In the genomic region with DNA sequence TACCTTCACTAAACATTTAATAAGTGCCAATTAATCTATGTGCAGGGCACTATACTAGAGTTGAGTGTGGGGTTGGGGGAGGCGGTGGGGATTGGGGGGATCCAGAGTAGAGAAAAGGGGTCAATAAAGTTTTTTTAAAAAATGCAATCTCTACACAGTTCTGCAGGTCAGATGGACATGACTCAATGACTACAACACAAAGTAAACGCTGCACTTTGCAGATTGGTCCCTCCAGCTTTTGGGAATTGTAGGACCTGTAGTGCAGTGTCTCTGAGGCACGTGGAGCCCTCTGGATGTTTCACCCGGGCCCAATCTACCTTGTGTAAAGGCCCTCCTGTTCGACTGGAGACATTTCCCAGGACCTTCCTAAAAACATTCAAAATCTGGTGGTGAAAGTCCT, we compare ENCODE assay signal across 16 cellular contexts.
DNase-seq lines count a peak whose midpoint lies in the region; ATAC-seq lines count a peak whose summit lies in the region.
"Had no signal": no experiment of that assay in that cellular context is flagged by ENCODE, and none has a peak within 500 bp of the region (broad histone marks: within the 10 kb centered on the region; RNA-seq: fewer than 3 reads in every experiment).

No MANE protein-coding gene starts in this region.

- no peak for ATAC-seq in HG03469 (IDR thresholded peaks at IDR 0.05; ENCODE audit: unreplicated experiment)
- ATAC-seq: A549; CD8-positive, alpha-beta T cell; HCT116 had no signal

- H3K4me1 ChIP-seq in ES-I3 (ENCODE audit: insufficient read depth, low read length) (peaks cover 81% of the 10 kb centered on the region), HUES48 (ENCODE audit: control insufficient read depth, insufficient read depth, low read length) (peaks cover 97% of the 10 kb centered on the region)
- H3K4me1 ChIP-seq: A549 had no signal

- peak; percentile 58 for DNase-seq in islet precursor cell
- DNase-seq in NCI-H510A (lab: John Stamatoyannopoulos, UW), result no peak
- no peak for DNase-seq in NCI-H1105 treated with DMSO at 0.1 percent for 48 hours (lab: John Stamatoyannopoulos, UW)
- DNase-seq: BE2C; CD8-positive, alpha-beta T cell; COR-L47; DMS79; IMR-90; KBM-7 had no signal

- H3K9ac ChIP-seq in ES-I3 (ENCODE audit: low read depth, low read length) (peak overlapping the region; percentile 11; the same call in 1 of the 2 replicates), HUES48 (ENCODE audit: low read depth, low read length) (no peak overlapping the region)

- H3K27ac ChIP-seq in HUES48 (ENCODE audit: low read depth, low read length), result peak overlapping the region; percentile 45
- H3K27ac ChIP-seq: A549, C4-2B, HL-60 had no signal

- H3K4me3 ChIP-seq in HUES48 (ENCODE audit: low read depth, low read length), result no peak overlapping the region
- H3K4me3 ChIP-seq: A549 had no signal

- no peaks in the 10 kb centered on the region for H3K27me3 ChIP-seq in HUES48 (ENCODE audit: control insufficient read depth, insufficient read depth, low read length)
- H3K27me3 ChIP-seq: BE2C had no signal

- H3K9me3 ChIP-seq in ES-I3 (ENCODE audit: control insufficient read depth, insufficient read depth, low read length), result no peaks in the 10 kb centered on the region
- no peaks in the 10 kb centered on the region for H3K9me3 ChIP-seq in HUES48 (ENCODE audit: control insufficient read depth, insufficient read depth, low read length)
- H3K9me3 ChIP-seq: A549, BE2C had no signal

- H3K36me3 ChIP-seq in ES-I3 (ENCODE audit: insufficient read depth, low read length) (no peaks in the 10 kb centered on the region; the same call in 1 of the 2 replicates), HUES48 (ENCODE audit: control insufficient read depth, insufficient read depth, low read length) (peaks cover 11% of the 10 kb centered on the region; the same call in 1 of the 2 replicates)
- H3K36me3 ChIP-seq: BE2C had no signal
